ENCODE assay signal across 1 cellular context in genomic region chr5:14165375-14166091, GRCh38.
TF ChIP-seq lines count a peak whose summit lies in the region.

No MANE protein-coding gene starts in this region.

TF ChIP-seq in PFSK-1, 5 proteins besides CTCF, POLR2A, EP300 and RAD21 (continued from another document):
- TF ChIP-seq TAF1 (IDR thresholded peaks at IDR 0.05; ENCODE audit: borderline replicate concordance, insufficient read depth, low read length): no peak
- TF ChIP-seq FOXP2 (optimal IDR thresholded peaks at IDR 0.05; ENCODE audit: borderline replicate concordance, extremely low read depth, extremely low read length, insufficient read depth): no peak
